In genomic region chr4:28444886-28445496, GRCh38 we compare ENCODE assay signal across 29 cellular contexts.
A peak's percentile ranks its signal among the peaks of the same experiment; 100 is the strongest.
DNase-seq lines count a peak whose midpoint lies in the region; FAIRE-seq and TF ChIP-seq lines count a peak whose summit lies in the region.
"Had no signal": no experiment of that assay in that cellular context is flagged by ENCODE, and none has a peak within 500 bp of the region (broad histone marks: within the 10 kb centered on the region; RNA-seq: fewer than 3 reads in every experiment).

No MANE protein-coding gene starts in this region.

- POLR2A ChIA-PET in endothelial cell of umbilical vein (lab: Charles Lee) = no interaction called here

- H3K79me2 ChIP-seq in endothelial cell of umbilical vein (ENCODE audit: control insufficient read depth, insufficient read depth, low read length) = no peaks in the 10 kb centered on the region
- no peaks in the 10 kb centered on the region for H3K79me2 ChIP-seq in neural cell (replicated peaks; ENCODE audit: insufficient read depth, low read length)
- H3K79me2 ChIP-seq: hepatocyte had no signal

- H3K9me3 ChIP-seq in endothelial cell of umbilical vein (replicated peaks; ENCODE audit: control insufficient read depth, insufficient read depth, low read length) = no peaks in the 10 kb centered on the region
- no peaks in the 10 kb centered on the region for H3K9me3 ChIP-seq in neural cell (ENCODE audit: low read length)
- H3K9me3 ChIP-seq: gastrocnemius medialis, MG63, pancreas, stomach, tibial artery had no signal

- TF ChIP-seq POLR2A in endothelial cell of umbilical vein (IDR thresholded peaks at IDR 0.05; ENCODE audit: low read depth, low read length) = no peak

- CTCF ChIA-PET in endothelial cell of umbilical vein (lab: Charles Lee) = interaction anchor here (0.6 to 1.5 kb wide), 3 partner anchors 10 to 389 kb away, joined by 4 read pairs; no protein-coding TSS in a partner anchor

- intact Hi-C loops in endothelial cell of umbilical vein (cut with micrococcal nuclease) = no loop called here

- TF ChIP-seq EP300 in neural cell (conservative IDR thresholded peaks at IDR 0.05; ENCODE audit: poor library complexity, severe bottlenecking) = no peak

- peak; percentile 26 for FAIRE-seq in endothelial cell of umbilical vein (lab: Jason Lieb, UNC)
- FAIRE-seq: GM12878, pancreas, small intestine had no signal

- H3K27ac ChIP-seq in endothelial cell of umbilical vein (ENCODE audit: insufficient read depth, low read depth, low read length) = no peak overlapping the region
- peak overlapping the region; percentile 40 for H3K27ac ChIP-seq in neural cell (ENCODE audit: low read length)
- H3K27ac ChIP-seq: gastrocnemius medialis, hepatocyte, pancreas, stomach, tibial artery, WERI-Rb-1 had no signal

- H3K4me2 ChIP-seq in endothelial cell of umbilical vein (ENCODE audit: insufficient read depth, low read length) (peak overlapping the region; percentile 47), neural cell (ENCODE audit: low read length) (peak overlapping the region; percentile 32)
- H3K4me2 ChIP-seq: GM23338, hepatocyte had no signal

- BruUV-seq in endothelial cell of umbilical vein (replicated peaks; lab: Mats Ljungman, UMichigan) = no TSS peak

- dilution Hi-C loops in endothelial cell of umbilical vein (cut with MboI; ENCODE audit: extremely low pct_ligation_motif_present, low sequenced_read_pairs) = no loop called here

- no peak for TF ChIP-seq RAD21 in neural cell (conservative IDR thresholded peaks at IDR 0.05)

- H3K36me3 ChIP-seq in endothelial cell of umbilical vein (ENCODE audit: control insufficient read depth in 2 of 2, extremely low read depth in 1 of 2, insufficient read depth in 2 of 2, low read length in 2 of 2) = no peaks in the 10 kb centered on the region
- no peaks in the 10 kb centered on the region for H3K36me3 ChIP-seq in neural cell (ENCODE audit: insufficient read depth, low read length)
- H3K36me3 ChIP-seq: gastrocnemius medialis, MG63, pancreas, stomach, tibial artery, WERI-Rb-1 had no signal

- peaks cover 2% of the 10 kb centered on the region for H3K4me1 ChIP-seq in endothelial cell of umbilical vein (ENCODE audit: control insufficient read depth, extremely low read depth, insufficient read depth, low read length)
- H3K4me1 ChIP-seq: gastrocnemius medialis, stomach, tibial artery had no signal

- H3K9ac ChIP-seq in endothelial cell of umbilical vein (replicated peaks; ENCODE audit: extremely low read depth, insufficient read depth, low read length) (no peak overlapping the region), neural cell (ENCODE audit: low read length) (no peak overlapping the region)

- no peaks in the 10 kb centered on the region for H3K27me3 ChIP-seq in endothelial cell of umbilical vein (ENCODE audit: control insufficient read depth in 2 of 2, insufficient read depth in 2 of 2, low read length in 2 of 2)
- no peaks in the 10 kb centered on the region for H3K27me3 ChIP-seq in neural cell (ENCODE audit: insufficient read depth, low read depth, low read length)
- H3K27me3 ChIP-seq: gastrocnemius medialis, hepatocyte, MG63, pancreas, stomach, tibial artery had no signal

- no peaks in the 10 kb centered on the region for H3F3A ChIP-seq in neural cell (ENCODE audit: insufficient read depth, low read length, poor library complexity, severe bottlenecking)

- H3K9me1 ChIP-seq in endothelial cell of umbilical vein (replicated peaks; ENCODE audit: control insufficient read depth, extremely low read depth, insufficient read depth, low read length) = no peaks in the 10 kb centered on the region

- H4K20me1 ChIP-seq in endothelial cell of umbilical vein (replicated peaks; ENCODE audit: control insufficient read depth, extremely low read depth, insufficient read depth, low read length) (no peaks in the 10 kb centered on the region), neural cell (ENCODE audit: insufficient read depth) (no peaks in the 10 kb centered on the region)

- no peak for TF ChIP-seq CTCF in LNCaP clone FGC (IDR thresholded peaks at IDR 0.05; ENCODE audit: control insufficient read depth, extremely low read depth, insufficient read depth)
- no peak for TF ChIP-seq CTCF in endothelial cell of umbilical vein (IDR thresholded peaks at IDR 0.05; ENCODE audit: extremely low read depth in 1 of 2, insufficient read depth in 1 of 2, low read depth in 1 of 2, low read length in 2 of 2)
- no peak for TF ChIP-seq CTCF in neural cell (IDR thresholded peaks at IDR 0.05; ENCODE audit: poor library complexity, severe bottlenecking)

- no peaks in the 10 kb centered on the region for H3K9me2 ChIP-seq in neural cell (ENCODE audit: insufficient read depth, low read length)

- H2AFZ ChIP-seq in endothelial cell of umbilical vein (ENCODE audit: low read depth, low read length) (peak overlapping the region; percentile 70), neural cell (ENCODE audit: low read depth, low read length) (no peak overlapping the region)
- H2AFZ ChIP-seq: GM23338, hepatocyte had no signal

- no peak overlapping the region for H3K4me3 ChIP-seq in LNCaP clone FGC (ENCODE audit: low read depth, low read length)
- H3K4me3 ChIP-seq in endothelial cell of umbilical vein (replicated peaks in 1 of 3; ENCODE audit: insufficient read depth in 1 of 3, low read depth in 1 of 3, low read length in 3 of 3) = no peak overlapping the region
- peak overlapping the region; percentile 22 for H3K4me3 ChIP-seq in neural cell (ENCODE audit: low read length)
- H3K4me3 ChIP-seq: gastrocnemius medialis, GM12878, GM23338, hepatocyte, MG63, pancreas, stomach, tibial artery had no signal

- peak; percentile 6 for DNase-seq in EL
- peak; percentile 74 for DNase-seq in LNCaP clone FGC (ENCODE audit: low read depth)
- DNase-seq in endothelial cell of umbilical vein (ENCODE audit: low read depth, low spot score) = peak; percentile 39
- DNase-seq in central memory CD4-positive, alpha-beta T cell = no peak
- DNase-seq in stimulated activated naive CD4-positive, alpha-beta T cell treated with Interleukin-2 at 50 U/mL for 16 hours (lab: John Stamatoyannopoulos, UW) = no peak
- DNase-seq in H4 (ENCODE audit: low spot score) = no peak
- DNase-seq: activated CD4-positive, alpha-beta T cell treated with anti-CD3 and anti-CD28 coated beads, Interleukin-2, amount 10 ng/mL, durations not matched to agents 7 days and 5 days; activated gamma-delta T cell; activated T-cell treated with anti-CD3 and anti-CD28 coated beads, Interleukin-2, amount 50 U/mL, for 24 hours; cerebellar nuclear complex; DMS79 treated with DMSO at 0.1 percent for 48 hours; gastrocnemius medialis; left cardiac atrium; MG63; NCI-H1417; NCI-H446; NCI-H774; nephron progenitor cell; pancreas; retina; small intestine; stimulated activated CD8-positive, alpha-beta memory T cell treated with anti-CD3 and anti-CD28 coated beads, Interleukin-4, amount 100 ng/mL, for 48 hours; stomach; tibial artery; WERI-Rb-1 had no signal

TF ChIP-seq in endothelial cell of umbilical vein, 7 proteins besides CTCF, POLR2A, EP300 and RAD21:
- TF ChIP-seq GATA2 (IDR thresholded peaks at IDR 0.05; ENCODE audit: insufficient read depth, insufficient read length, low read depth, low read length) (peak; percentile 54), EZH2 (IDR thresholded peaks at IDR 0.05; ENCODE audit: borderline replicate concordance, low read depth, low read length, severe bottlenecking) (no peak), JUN (IDR thresholded peaks at IDR 0.05; ENCODE audit: borderline replicate concordance, insufficient read depth, insufficient read length, low read depth) (no peak), MYC (IDR thresholded peaks at IDR 0.05; ENCODE audit: low read depth, low read length) (no peak), POLR2AphosphoS5 (IDR thresholded peaks at IDR 0.05; ENCODE audit: insufficient read depth, low read depth, low read length) (no peak), FOS (IDR thresholded peaks at IDR 0.05; ENCODE audit: borderline replicate concordance, insufficient read depth, low read length) (peak; percentile 76)

TF ChIP-seq in neural cell, 6 proteins besides CTCF, POLR2A, EP300 and RAD21:
- no peak for TF ChIP-seq MXI1 (conservative IDR thresholded peaks at IDR 0.05; ENCODE audit: poor library complexity, severe bottlenecking)
- no peak for TF ChIP-seq SMC3 (conservative IDR thresholded peaks at IDR 0.05; ENCODE audit: poor library complexity)
- no peak for TF ChIP-seq POLR2AphosphoS5 (IDR thresholded peaks at IDR 0.05)
- TF ChIP-seq EZH2 (IDR thresholded peaks at IDR 0.05; ENCODE audit: borderline replicate concordance, insufficient read depth, low read length, poor library complexity, severe bottlenecking) = no peak
- no peak for TF ChIP-seq TAF1 (IDR thresholded peaks at IDR 0.05; ENCODE audit: low read depth)
- TF ChIP-seq REST (IDR thresholded peaks at IDR 0.05; ENCODE audit: borderline replicate concordance) = no peak

Comparison
In these comparisons a context has a peak if more than half of its experiments do, and no peak if none do; other contexts are left out.
1. DNase-seq: peak in EL (single experiment), LNCaP clone FGC (single experiment) and endothelial cell of umbilical vein (single experiment); none in central memory CD4-positive, alpha-beta T cell (single experiment), stimulated activated naive CD4-positive, alpha-beta T cell treated with Interleukin-2 at 50 U/mL for 16 hours (single experiment) and H4 (single experiment).